ENCODE assay signal across 14 cellular contexts in genomic region chr3:161682715-161683114, GRCh38.
"Had no signal": no experiment of that assay in that cellular context is flagged by ENCODE, and none has a peak within 500 bp of the region (broad histone marks: within the 10 kb centered on the region; RNA-seq: fewer than 3 reads in every experiment).

No MANE protein-coding gene starts in this region.

- H3K4me1 Mint-ChIP-seq: activated naive CD8-positive, alpha-beta T cell treated with anti-CD3 and anti-CD28 coated beads for 36 hours; stimulated activated effector memory CD8-positive, alpha-beta T cell treated with anti-CD3 and anti-CD28 coated beads, Interleukin-12 subunit alpha, Interleukin-12 subunit beta, amount 100 ng/mL, for 72 hours had no signal

- H3K27me3 ChIP-seq: esophagus muscularis mucosa, right lobe of liver, tibial nerve had no signal

- H3K9me3 ChIP-seq: esophagus muscularis mucosa, psoas muscle, right lobe of liver had no signal

- H3K4me3 ChIP-seq: esophagus muscularis mucosa, psoas muscle, right lobe of liver, tibial nerve had no signal

- H3K4me3 Mint-ChIP-seq: activated naive CD8-positive, alpha-beta T cell treated with anti-CD3 and anti-CD28 coated beads for 36 hours; stimulated activated effector memory CD8-positive, alpha-beta T cell treated with anti-CD3 and anti-CD28 coated beads, Interleukin-12 subunit alpha, Interleukin-12 subunit beta, amount 100 ng/mL, for 72 hours had no signal

- H3K36me3 Mint-ChIP-seq: activated naive CD8-positive, alpha-beta T cell treated with anti-CD3 and anti-CD28 coated beads for 36 hours; stimulated activated effector memory CD8-positive, alpha-beta T cell treated with anti-CD3 and anti-CD28 coated beads, Interleukin-12 subunit alpha, Interleukin-12 subunit beta, amount 100 ng/mL, for 72 hours had no signal

- H3K4me1 ChIP-seq: esophagus muscularis mucosa, psoas muscle, right lobe of liver, tibial nerve had no signal

- H3K27ac ChIP-seq: esophagus muscularis mucosa, psoas muscle, right lobe of liver, tibial nerve had no signal

- H3K27ac Mint-ChIP-seq: activated naive CD8-positive, alpha-beta T cell treated with anti-CD3 and anti-CD28 coated beads for 36 hours; stimulated activated effector memory CD8-positive, alpha-beta T cell treated with anti-CD3 and anti-CD28 coated beads, Interleukin-12 subunit alpha, Interleukin-12 subunit beta, amount 100 ng/mL, for 72 hours had no signal

- FAIRE-seq: keratinocyte had no signal

- H3K36me3 ChIP-seq: esophagus muscularis mucosa, right lobe of liver, tibial nerve had no signal

- ATAC-seq: activated CD4-positive, CD25-positive, alpha-beta regulatory T cell treated with anti-CD3 and anti-CD28 coated beads, Interleukin-2, amount 50 U/mL, for 24 hours; left ventricle myocardium superior; psoas muscle; right lobe of liver; stimulated activated effector memory CD8-positive, alpha-beta T cell treated with anti-CD3 and anti-CD28 coated beads, Interleukin-12 subunit alpha, Interleukin-12 subunit beta, amount 100 ng/mL, for 72 hours had no signal

- H3K27me3 Mint-ChIP-seq: activated naive CD8-positive, alpha-beta T cell treated with anti-CD3 and anti-CD28 coated beads for 36 hours had no signal

- DNase-seq: activated CD4-positive, alpha-beta T cell treated with anti-CD3 and anti-CD28 coated beads, Interleukin-2, amount 50 U/mL, for 4 hours; activated gamma-delta T cell treated with Interleukin-2 at 50 U/mL for 16 hours; activated naive CD8-positive, alpha-beta T cell treated with anti-CD3 and anti-CD28 coated beads for 36 hours; activated T-cell treated with anti-CD3 and anti-CD28 coated beads, Interleukin-2, amount 50 U/mL, for 1 hour; anterior cingulate cortex; dermis blood vessel endothelial cell; left ventricle myocardium superior; psoas muscle; right lobe of liver had no signal
